In the genomic region with DNA sequence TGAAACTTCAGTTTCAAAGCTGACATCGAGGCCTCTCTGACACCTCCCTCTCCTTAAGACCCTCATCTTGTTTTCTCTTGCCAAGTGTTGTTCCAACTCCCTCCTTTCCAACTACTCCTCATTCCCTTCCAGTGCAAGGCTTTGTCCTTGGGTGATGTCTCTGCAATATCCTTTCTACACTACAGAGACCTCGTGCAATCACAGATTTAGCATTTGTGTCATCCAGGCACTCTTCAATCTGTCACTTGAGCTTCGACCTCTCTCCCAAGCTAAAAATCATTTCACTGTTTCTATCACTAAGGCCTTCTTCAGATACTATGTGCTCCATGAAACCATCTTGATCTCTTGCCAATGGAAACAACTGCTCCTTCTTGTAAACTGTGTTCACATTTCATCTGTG, we compare ENCODE assay signal across 21 cellular contexts. TPM values are rescaled to one million over a fixed set of nuclear protein-coding genes. Genes with fewer than 3 reads are reported as not detected.
"Had no signal": no experiment of that assay in that cellular context is flagged by ENCODE, and none has a peak within 500 bp of the region (broad histone marks: within the 10 kb centered on the region; RNA-seq: fewer than 3 reads in every experiment).

No MANE protein-coding gene starts in this region.

- H3K36me3 ChIP-seq: SJCRH30 had no signal

- DNase-seq: Karpas-422, KG1, MM.1S, NCI-H1092 treated with DMSO at 0.1 percent for 48 hours, NCI-H1436, NCI-H187, NCI-H2029, NCI-H2081 treated with DMSO at 0.1 percent for 48 hours, NCI-H2171, NCI-H226, NCI-H446, NCI-H510A, NCI-H524 treated with DMSO at 0.1 percent for 48 hours, NCI-H69, NCI-H774, RPMI8226, SHP77 treated with DMSO at 0.1 percent for 48 hours, SJCRH30 had no signal

- H3K9me3 ChIP-seq: SJCRH30 had no signal

- H3K4me3 ChIP-seq: SJCRH30, SK-N-MC had no signal

- H3K27ac ChIP-seq: SJCRH30, SK-N-MC had no signal

RNA-seq across cellular contexts. Expression of a gene that starts 31.6 kb away (rescaled TPM):
- total RNA-seq: HT-29, M059J, SJCRH30 had no signal

RNA-seq across cellular contexts. Expression of a gene that starts 44.7 kb away (rescaled TPM):
- total RNA-seq: HT-29 had no signal
